ENCODE assay signal across 14 cellular contexts in the genomic region with DNA sequence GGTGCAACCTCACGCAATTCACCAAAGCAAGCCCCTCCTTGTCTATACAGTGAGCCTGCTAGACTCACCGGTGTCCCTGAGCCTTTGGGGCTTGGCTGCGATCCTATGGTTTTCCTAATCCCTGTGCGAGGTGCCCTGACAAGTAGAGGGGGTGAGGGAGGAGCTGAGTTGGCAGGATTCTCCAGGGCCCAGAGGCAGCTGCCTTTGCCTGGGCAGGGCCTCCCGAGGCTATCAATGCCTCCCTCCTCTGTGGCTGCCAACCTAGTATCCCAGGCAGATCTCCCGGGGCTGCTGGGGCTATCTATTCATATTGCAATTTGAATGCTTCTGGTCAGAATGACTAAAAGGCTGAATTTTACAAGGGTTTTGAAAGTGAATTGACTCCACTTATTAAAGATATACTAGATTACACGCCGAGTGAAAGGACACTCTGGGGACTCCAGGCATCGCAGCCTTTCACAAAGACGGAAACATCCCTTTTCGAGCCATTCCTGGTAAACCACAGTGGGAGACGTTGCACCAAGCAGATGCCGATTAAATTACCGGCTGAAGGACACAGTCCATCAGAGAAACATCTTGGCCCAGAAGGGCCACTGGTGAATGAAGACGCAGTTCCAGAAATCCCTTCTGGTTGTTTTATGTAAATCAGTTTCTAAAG. TPM values are rescaled to one million over a fixed set of nuclear protein-coding genes. Genes with fewer than 3 reads are reported as not detected.
DNase-seq lines count a peak whose midpoint lies in the region; ATAC-seq and TF ChIP-seq lines count a peak whose summit lies in the region.
"Had no signal": no experiment of that assay in that cellular context is flagged by ENCODE, and none has a peak within 500 bp of the region (broad histone marks: within the 10 kb centered on the region; RNA-seq: fewer than 3 reads in every experiment).

No MANE protein-coding gene starts in this region.

- H3K36me3 Mint-ChIP-seq in chondrocyte (ENCODE audit: low read depth), result peaks cover 2% of the 10 kb centered on the region

- H3K9me3 Mint-ChIP-seq in chondrocyte (ENCODE audit: low read depth), result no peaks in the 10 kb centered on the region
- H3K9me3 Mint-ChIP-seq: IgD-negative memory B cell had no signal

- BruUV-seq in A673 (replicated peaks; lab: Mats Ljungman, UMichigan), result no TSS peak

- H3K4me3 ChIP-seq in A673 (ENCODE audit: low read depth, low read length, poor library complexity, severe bottlenecking) (no peak overlapping the region), MG63 (no peak overlapping the region)
- H3K4me3 ChIP-seq: transverse colon had no signal

- peak overlapping the region; percentile 70 for H3K27ac Mint-ChIP-seq in chondrocyte (ENCODE audit: unreplicated experiment)
- H3K27ac Mint-ChIP-seq: B cell had no signal

- H3K27ac ChIP-seq in A673 (ENCODE audit: low read depth, low read length, poor library complexity, severe bottlenecking), result no peak overlapping the region
- H3K27ac ChIP-seq: transverse colon had no signal

- peak; percentile 43 for DNase-seq in A673 (ENCODE audit: low spot score)
- peak; percentile 48 for DNase-seq in MG63
- DNase-seq in chondrocyte (ENCODE audit: low spot score), result no peak
- peak; percentile 71 for DNase-seq in mesenteric fat pad (ENCODE audit: low spot score)
- DNase-seq in NCI-H2029 (lab: John Stamatoyannopoulos, UW), result no peak
- no peak for DNase-seq in omental fat pad (ENCODE audit: low spot score)
- no peak for DNase-seq in A172 (ENCODE audit: low spot score)
- DNase-seq: activated CD4-positive, CD25-positive, alpha-beta regulatory T cell; GF-D8; NCI-H2081 treated with DMSO at 0.1 percent for 48 hours; transverse colon had no signal

- H3K27me3 ChIP-seq in A673 (replicated peaks; ENCODE audit: insufficient read depth, low read depth, low read length, poor library complexity) (no peaks in the 10 kb centered on the region), MG63 (no peaks in the 10 kb centered on the region)
- H3K27me3 ChIP-seq: transverse colon had no signal

- CTCF ChIA-PET in A673 (lab: Charles Lee), result no interaction called here

- peaks cover 23% of the 10 kb centered on the region for H3K4me1 ChIP-seq in A673 (ENCODE audit: insufficient read depth, low read length, poor library complexity, severe bottlenecking)
- H3K4me1 ChIP-seq: transverse colon had no signal

- H3K36me3 ChIP-seq in A673 (ENCODE audit: insufficient read depth, low read length, poor library complexity, severe bottlenecking), result no peaks in the 10 kb centered on the region
- no peaks in the 10 kb centered on the region for H3K36me3 ChIP-seq in MG63
- H3K36me3 ChIP-seq: transverse colon had no signal

- H3K9me3 ChIP-seq in A673 (ENCODE audit: low read depth, low read length, poor library complexity, severe bottlenecking) (no peaks in the 10 kb centered on the region), MG63 (no peaks in the 10 kb centered on the region)
- H3K9me3 ChIP-seq: transverse colon had no signal

- ATAC-seq in omental fat pad (ENCODE audit: low FRiP score) (no peak), GM18498 (IDR thresholded peaks at IDR 0.05; ENCODE audit: unreplicated experiment) (no peak)

- POLR2A ChIA-PET in A673 (lab: Charles Lee; ENCODE audit: low non-redundant PET), result no interaction called here

- H3K27me3 Mint-ChIP-seq in chondrocyte (ENCODE audit: low read depth), result no peaks in the 10 kb centered on the region

- H3K4me3 Mint-ChIP-seq in chondrocyte (ENCODE audit: unreplicated experiment), result no peak overlapping the region
- H3K4me3 Mint-ChIP-seq: B cell, IgD-negative memory B cell had no signal

- intact Hi-C loops in A673 (cut with micrococcal nuclease; ENCODE audit: unreplicated experiment), result no loop called here

- H3K4me1 Mint-ChIP-seq in chondrocyte (ENCODE audit: low read depth), result peaks cover 15% of the 10 kb centered on the region
- H3K4me1 Mint-ChIP-seq: B cell, IgD-negative memory B cell had no signal

- TF ChIP-seq CTCF in A673 (conservative IDR thresholded peaks at IDR 0.05; ENCODE audit: low read depth, low read length) (no peak), chondrocyte (IDR thresholded peaks at IDR 0.05) (no peak), omental fat pad (IDR thresholded peaks at IDR 0.05) (no peak)

RNA-seq across cellular contexts. Expression of a gene that starts 11.3 kb away (rescaled TPM):
- 0.71 and 1.9 TPM in 2 replicates for total RNA-seq in A673 (2021)
- 1.4 and 2.0 TPM in 2 replicates for total RNA-seq in MG63 (2014; rRNA removed; shearing (Covaris generic); ENCODE audit: low replicate concordance)
- 5.3 to 5.7 TPM (median 5.5 TPM) in 3 replicates for total RNA-seq in chondrocyte
- total RNA-seq in mesenteric fat pad, result 1.1 TPM
- 1 to 10 TPM in 3 of 4 donors, under 1 TPM in 1; 0.82 to 3.5 (median 2.5) TPM for total RNA-seq in omental fat pad
- 9.8 and 13.0 TPM in 2 replicates for total RNA-seq in A172 (2014; rRNA removed; shearing (Covaris generic))

Comparison
In these comparisons a context has a peak if more than half of its experiments do, and no peak if none do; other contexts are left out.
1. DNase-seq: peak in A673 (single experiment), MG63 (single experiment) and mesenteric fat pad (single experiment); none in chondrocyte (single experiment), NCI-H2029 (single experiment), omental fat pad (single experiment) and A172 (single experiment).